8 cellular contexts compared by ENCODE assay signal in genomic region chr7:100584677-100585510, GRCh38. TPM values are rescaled to one million over a fixed set of nuclear protein-coding genes. Genes with fewer than 3 reads are reported as not detected.
DNase-seq lines count a peak whose midpoint lies in the region; ATAC-seq and TF ChIP-seq lines count a peak whose summit lies in the region.

No MANE protein-coding gene starts in this region.

- in situ Hi-C loops in G401 (cut with HindIII; ENCODE audit: low sequenced_read_pairs), result no loop called here

- peak overlapping the region; percentile 95 to 98 (median 97) for H3K4me3 Mint-ChIP-seq in brain
- H3K4me3 Mint-ChIP-seq in stimulated activated effector memory CD8-positive, alpha-beta T cell treated with anti-CD3 and anti-CD28 coated beads, Interleukin-12 subunit alpha, Interleukin-12 subunit beta, amount 100 ng/mL, for 72 hours, result peak overlapping the region; percentile 97

- no peak for TF ChIP-seq CTCF in brain (conservative IDR thresholded peaks at IDR 0.05)

- peak overlapping the region; percentile 95 to 98 (median 96) for H3K27ac Mint-ChIP-seq in brain
- H3K27ac Mint-ChIP-seq in stimulated activated effector memory CD8-positive, alpha-beta T cell treated with anti-CD3 and anti-CD28 coated beads, Interleukin-12 subunit alpha, Interleukin-12 subunit beta, amount 100 ng/mL, for 72 hours, result peak overlapping the region; percentile 93

- no peaks in the 10 kb centered on the region for H3K9me3 Mint-ChIP-seq in brain
- H3K9me3 Mint-ChIP-seq in stimulated activated effector memory CD8-positive, alpha-beta T cell treated with anti-CD3 and anti-CD28 coated beads, Interleukin-12 subunit alpha, Interleukin-12 subunit beta, amount 100 ng/mL, for 72 hours, result no peaks in the 10 kb centered on the region

- ATAC-seq in stimulated activated effector memory CD8-positive, alpha-beta T cell treated with anti-CD3 and anti-CD28 coated beads, Interleukin-12 subunit alpha, Interleukin-12 subunit beta, amount 100 ng/mL, for 72 hours, result no peak
- no peak for ATAC-seq in GM19324 (IDR thresholded peaks at IDR 0.05; ENCODE audit: low FRiP score, unreplicated experiment)

- H3K4me1 Mint-ChIP-seq in brain, result peaks cover 43% of the 10 kb centered on the region
- H3K4me1 Mint-ChIP-seq in stimulated activated effector memory CD8-positive, alpha-beta T cell treated with anti-CD3 and anti-CD28 coated beads, Interleukin-12 subunit alpha, Interleukin-12 subunit beta, amount 100 ng/mL, for 72 hours, result peaks cover 44% of the 10 kb centered on the region

- DNase-seq in G401 (ENCODE audit: low spot score), result peak; percentile 25
- peak; percentile 25 for DNase-seq in NCI-H2107 treated with DMSO at 0.1 percent for 48 hours (lab: John Stamatoyannopoulos, UW; ENCODE audit: unreplicated experiment)
- DNase-seq in islet precursor cell, result peak; percentile 94
- DNase-seq in stimulated activated effector memory CD8-positive, alpha-beta T cell treated with anti-CD3 and anti-CD28 coated beads, Interleukin-12 subunit alpha, Interleukin-12 subunit beta, amount 100 ng/mL, for 72 hours (ENCODE audit: low spot score in 2 of 2), result no peak
- DNase-seq in NCI-H1105 (lab: John Stamatoyannopoulos, UW), result no peak
- no peak for DNase-seq in inferior parietal cortex (ENCODE audit: extremely low spot score)

- H3K36me3 Mint-ChIP-seq in brain, result no peaks in the 10 kb centered on the region
- peaks cover 33% of the 10 kb centered on the region for H3K36me3 Mint-ChIP-seq in stimulated activated effector memory CD8-positive, alpha-beta T cell treated with anti-CD3 and anti-CD28 coated beads, Interleukin-12 subunit alpha, Interleukin-12 subunit beta, amount 100 ng/mL, for 72 hours

- peaks cover 10% of the 10 kb centered on the region for H3K27me3 Mint-ChIP-seq in brain

RNA-seq across cellular contexts. Expression of gene LRCH4, which starts 1.0 kb away (rescaled TPM):
- 6.5 and 12.1 TPM in 2 replicates for total RNA-seq in G401 (2014; rRNA removed; shearing (Covaris generic))
- 32.4 TPM for polyA plus RNA-seq in brain (ENCODE audit: insufficient read depth, low read depth, low replicate concordance)

RNA-seq across cellular contexts. Expression of gene FBXO24, which starts 1.2 kb away (rescaled TPM):
- 0.78 TPM in 1 of 2 replicates, not detected in the other for total RNA-seq in G401 (2014; rRNA removed; shearing (Covaris generic))
- polyA plus RNA-seq in brain (ENCODE audit: insufficient read depth, low read depth, low replicate concordance), result 0.53 TPM

RNA-seq across cellular contexts. Expression of gene SAP25, which starts 11.2 kb away (rescaled TPM):
- total RNA-seq in G401 (2014; rRNA removed; shearing (Covaris generic)), result not detected in 2 replicates
- 0.81 TPM for polyA plus RNA-seq in brain (ENCODE audit: insufficient read depth, low read depth, low replicate concordance)

RNA-seq across cellular contexts. Expression of gene PCOLCE, which starts 17.3 kb away (rescaled TPM):
- 72.9 and 82.8 TPM in 2 replicates for total RNA-seq in G401 (2014; rRNA removed; shearing (Covaris generic))
- polyA plus RNA-seq in brain (ENCODE audit: insufficient read depth, low read depth, low replicate concordance), result 24.2 TPM

RNA-seq across cellular contexts. Expression of gene MOSPD3, which starts 27.4 kb away (rescaled TPM):
- total RNA-seq in G401 (2014; rRNA removed; shearing (Covaris generic)), result 12.9 and 52.9 TPM in 2 replicates
- 47.9 TPM for polyA plus RNA-seq in brain (ENCODE audit: insufficient read depth, low read depth, low replicate concordance)

Comparison
In these comparisons a context has a peak if more than half of its experiments do, and no peak if none do; other contexts are left out.
1. DNase-seq: peak in G401 (single experiment), NCI-H2107 treated with DMSO at 0.1 percent for 48 hours (single experiment) and islet precursor cell (single experiment); none in stimulated activated effector memory CD8-positive, alpha-beta T cell treated with anti-CD3 and anti-CD28 coated beads, Interleukin-12 subunit alpha, Interleukin-12 subunit beta, amount 100 ng/mL, for 72 hours (0 of 2), NCI-H1105 (single experiment) and inferior parietal cortex (single experiment).